ENCODE assay signal across 8 cellular contexts in genomic region chr2:46983065-46983801, GRCh38. TPM values are rescaled to one million over a fixed set of nuclear protein-coding genes. Genes with fewer than 3 reads are reported as not detected.
DNase-seq lines count a peak whose midpoint lies in the region; ATAC-seq and TF ChIP-seq lines count a peak whose summit lies in the region.

No MANE protein-coding gene starts in this region.

- peak; percentile 74 for DNase-seq in GM10266 (ENCODE audit: extremely low spot score)
- peak; percentile 68 for DNase-seq in memory B cell (ENCODE audit: low spot score in 2 of 2)
- DNase-seq in cerebellar cortex (ENCODE audit: low spot score): no peak
- no peak for DNase-seq in RKO (ENCODE audit: low spot score)
- no peak for DNase-seq in activated CD8-positive, alpha-beta memory T cell treated with anti-CD3 and anti-CD28 coated beads, Interleukin-2, amount 50 U/mL, for 48 hours

- no peak for TF ChIP-seq CTCF in GM10266 (IDR thresholded peaks at IDR 0.05; ENCODE audit: control insufficient read depth, insufficient read depth, low read depth, missing control alignments)

- H3K27ac Mint-ChIP-seq in IgD-negative memory B cell: peak overlapping the region; percentile 96 to 99 (median 97)
- peak overlapping the region; percentile 98 for H3K27ac Mint-ChIP-seq in activated naive CD8-positive, alpha-beta T cell
- H3K27ac Mint-ChIP-seq in memory B cell: peak overlapping the region; percentile 56

- H3K4me1 Mint-ChIP-seq in IgD-negative memory B cell (peaks cover 56 to 59% (median 56%) of the 10 kb centered on the region in 3 donors), memory B cell (peaks cover 60% of the 10 kb centered on the region)
- H3K4me1 Mint-ChIP-seq in activated naive CD8-positive, alpha-beta T cell (ENCODE audit: low read depth): peaks cover 50% of the 10 kb centered on the region

- H3K36me3 Mint-ChIP-seq in IgD-negative memory B cell (peaks cover 9% of the 10 kb centered on the region), memory B cell (peaks cover 18% of the 10 kb centered on the region)
- H3K36me3 Mint-ChIP-seq in activated naive CD8-positive, alpha-beta T cell: peaks cover 5% of the 10 kb centered on the region

- peak; percentile 32 for ATAC-seq in GM21447 (IDR thresholded peaks at IDR 0.05; ENCODE audit: unreplicated experiment)
- ATAC-seq in memory B cell (ENCODE audit: low read depth): peak; percentile 66

- no peaks in the 10 kb centered on the region for H3K27me3 Mint-ChIP-seq in IgD-negative memory B cell
- no peaks in the 10 kb centered on the region for H3K27me3 Mint-ChIP-seq in activated naive CD8-positive, alpha-beta T cell
- no peaks in the 10 kb centered on the region for H3K27me3 Mint-ChIP-seq in memory B cell

- no peaks in the 10 kb centered on the region for H3K9me3 Mint-ChIP-seq in IgD-negative memory B cell
- H3K9me3 Mint-ChIP-seq in activated naive CD8-positive, alpha-beta T cell (ENCODE audit: low read depth): no peaks in the 10 kb centered on the region
- no peaks in the 10 kb centered on the region for H3K9me3 Mint-ChIP-seq in memory B cell

- H3K4me3 Mint-ChIP-seq in IgD-negative memory B cell (peak overlapping the region; percentile 80 to 94 (median 91)), memory B cell (peak overlapping the region; percentile 75)
- H3K4me3 Mint-ChIP-seq in activated naive CD8-positive, alpha-beta T cell: no peak overlapping the region

RNA-seq across cellular contexts. Expression of gene TTC7A, which starts 42.2 kb away (rescaled TPM):
- polyA plus RNA-seq in IgD-negative memory B cell: 46.9 TPM

Comparison
In these comparisons a context has a peak if more than half of its experiments do, and no peak if none do; other contexts are left out.
1. DNase-seq: peak in GM10266 (single experiment) and memory B cell (2 of 2); none in cerebellar cortex (single experiment), RKO (single experiment) and activated CD8-positive, alpha-beta memory T cell treated with anti-CD3 and anti-CD28 coated beads, Interleukin-2, amount 50 U/mL, for 48 hours (single experiment).
2. Peak in every context shown above with its lines, with median percentiles within 50 percentile points of each other: H3K27ac Mint-ChIP-seq.